Comparison of ENCODE assay signal across 32 cellular contexts in the genomic region with DNA sequence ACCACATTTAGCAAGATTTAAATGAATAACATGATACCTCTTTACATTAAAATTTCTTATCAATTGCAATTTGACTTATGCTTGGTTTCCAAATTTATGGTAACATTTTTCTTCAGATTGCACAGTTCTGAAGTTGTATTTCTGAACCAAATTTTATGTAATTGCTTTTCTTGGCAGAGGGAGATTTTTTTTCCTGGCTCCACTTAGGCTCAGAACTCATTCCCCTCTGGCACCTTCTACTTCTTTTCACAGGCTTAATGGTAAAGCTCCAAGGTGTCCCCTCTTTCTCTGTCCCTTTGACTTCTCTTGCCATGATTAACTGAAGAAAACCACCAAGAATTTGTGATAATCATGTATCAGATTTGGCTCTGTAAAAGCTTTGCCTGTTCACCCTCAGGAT.
"Had no signal": no experiment of that assay in that cellular context is flagged by ENCODE, and none has a peak within 500 bp of the region (broad histone marks: within the 10 kb centered on the region; RNA-seq: fewer than 3 reads in every experiment).

No MANE protein-coding gene starts in this region.

- H3K27ac ChIP-seq: adrenal gland, cardiac muscle cell, lower lobe of right lung, neural progenitor cell, right lobe of liver, skin epidermis, thyroid gland, upper lobe of right lung, VCaP had no signal

- H3K9me3 Mint-ChIP-seq: activated T-helper 1 cell treated with anti-CD3 and anti-CD28 coated beads, Interleukin-12 subunit alpha, Interleukin-12 subunit beta, Interleukin-2, Interleukin-4 antibody, amounts not matched to agents 30 ng/mL and 10 ng/mL and 1 ng/mL, durations not matched to agents 14 hours and 24 hours and 36 hours had no signal

- H3K27me3 ChIP-seq: adrenal gland, ascending aorta, cardiac muscle cell, dorsolateral prefrontal cortex, neural progenitor cell, right lobe of liver, thyroid gland, upper lobe of right lung had no signal

- H3K9ac ChIP-seq: neural progenitor cell had no signal

- H3K4me3 Mint-ChIP-seq: activated CD4-positive, alpha-beta memory T cell treated with anti-CD3 and anti-CD28 coated beads for 36 hours; activated CD4-positive, alpha-beta T cell treated with anti-CD3 and anti-CD28 coated beads, Interleukin-2, amount 10 ng/mL, durations not matched to agents 24 days and 14 days; activated naive CD4-positive, alpha-beta T cell treated with anti-CD3 and anti-CD28 coated beads for 36 hours; activated naive CD8-positive, alpha-beta T cell treated with anti-CD3 and anti-CD28 coated beads for 36 hours; activated T-helper 1 cell treated with anti-CD3 and anti-CD28 coated beads, Interleukin-12 subunit alpha, Interleukin-12 subunit beta, Interleukin-2, Interleukin-4 antibody, amounts not matched to agents 30 ng/mL and 10 ng/mL and 1 ng/mL, durations not matched to agents 14 hours and 24 hours and 36 hours; brain; naive thymus-derived CD8-positive, alpha-beta T cell; neural progenitor cell; stimulated activated naive CD8-positive, alpha-beta T cell treated with anti-CD3 and anti-CD28 coated beads, Interleukin-15, Interleukin-2, amounts not matched to agents 100 ng/mL and 50 ng/mL, for 24 hours; T-helper 1 cell treated with Interleukin-12 subunit alpha and Interleukin-12 subunit beta and Interleukin-4 antibody, amounts not matched to agents 30 μg/mL and 1 μg/mL, for 36 hours had no signal

- ATAC-seq: activated CD4-positive, CD25-positive, alpha-beta regulatory T cell treated with anti-CD3 and anti-CD28 coated beads, Interleukin-2, amount 50 U/mL, for 24 hours; lower lobe of right lung; naive thymus-derived CD8-positive, alpha-beta T cell; right lobe of liver; upper lobe of right lung had no signal

- DNase-seq: activated CD4-positive, alpha-beta memory T cell treated with anti-CD3 and anti-CD28 coated beads for 36 hours; activated CD4-positive, alpha-beta T cell treated with anti-CD3 and anti-CD28 coated beads, Interleukin-2, amount 10 ng/mL, durations not matched to agents 24 days and 14 days; activated CD8-positive, alpha-beta memory T cell treated with anti-CD3 and anti-CD28 coated beads, Interleukin-2, amount 50 U/mL, for 4 hours; activated effector memory CD4-positive, alpha-beta T cell treated with anti-CD3 and anti-CD28 coated beads, Interleukin-2, amount 50 U/mL, for 16 hours; activated naive CD4-positive, alpha-beta T cell treated with anti-CD3 and anti-CD28 coated beads for 36 hours; activated naive CD8-positive, alpha-beta T cell treated with anti-CD3 and anti-CD28 coated beads for 36 hours; activated T-cell treated with anti-CD3 and anti-CD28 coated beads, Interleukin-2, amount 50 U/mL, for 1 hour; adrenal gland; dorsolateral prefrontal cortex; effector memory CD4-positive, alpha-beta T cell; kidney; lower lobe of right lung; mesenchymal stem cell; naive thymus-derived CD8-positive, alpha-beta T cell; right lobe of liver; stimulated activated CD4-positive, alpha-beta T cell treated with anti-CD3 and anti-CD28 coated beads, Interleukin-12 subunit alpha, Interleukin-12 subunit beta, amount 100 ng/mL, for 4 hours; stimulated activated CD4-positive, alpha-beta T cell treated with anti-CD3 and anti-CD28 coated beads, Interleukin-4, amount 100 ng/mL, for 1 hour; substantia nigra; T-helper 9 cell; thyroid gland; upper lobe of right lung had no signal

- H3K36me3 ChIP-seq: adrenal gland, ascending aorta, cardiac muscle cell, lower lobe of right lung, neural progenitor cell, right lobe of liver, thyroid gland, upper lobe of right lung had no signal

- H2AFZ ChIP-seq: neural progenitor cell had no signal

- H3K4me3 ChIP-seq: adrenal gland, ascending aorta, cardiac muscle cell, coronary artery, dorsolateral prefrontal cortex, lower lobe of right lung, neural progenitor cell, right lobe of liver, skin epidermis, thyroid gland, upper lobe of right lung had no signal

- H3K27ac Mint-ChIP-seq: activated CD4-positive, alpha-beta memory T cell treated with anti-CD3 and anti-CD28 coated beads for 36 hours; activated CD4-positive, alpha-beta T cell treated with anti-CD3 and anti-CD28 coated beads, Interleukin-2, amount 10 ng/mL, durations not matched to agents 24 days and 14 days; activated naive CD4-positive, alpha-beta T cell treated with anti-CD3 and anti-CD28 coated beads for 36 hours; activated naive CD8-positive, alpha-beta T cell treated with anti-CD3 and anti-CD28 coated beads for 36 hours; activated T-helper 1 cell treated with anti-CD3 and anti-CD28 coated beads, Interleukin-12 subunit alpha, Interleukin-12 subunit beta, Interleukin-2, Interleukin-4 antibody, amounts not matched to agents 30 ng/mL and 10 ng/mL and 1 ng/mL, durations not matched to agents 14 hours and 24 hours and 36 hours; naive thymus-derived CD8-positive, alpha-beta T cell; neural progenitor cell; stimulated activated naive CD8-positive, alpha-beta T cell treated with anti-CD3 and anti-CD28 coated beads, Interleukin-15, Interleukin-2, amounts not matched to agents 100 ng/mL and 50 ng/mL, for 24 hours; T-helper 1 cell treated with Interleukin-12 subunit alpha and Interleukin-12 subunit beta and Interleukin-4 antibody, amounts not matched to agents 30 μg/mL and 1 μg/mL, for 36 hours had no signal

- H3K4me1 Mint-ChIP-seq: activated CD4-positive, alpha-beta T cell treated with anti-CD3 and anti-CD28 coated beads, Interleukin-2, amount 10 ng/mL, durations not matched to agents 24 days and 14 days; activated naive CD8-positive, alpha-beta T cell treated with anti-CD3 and anti-CD28 coated beads for 36 hours; naive thymus-derived CD8-positive, alpha-beta T cell had no signal

- H3K27me3 Mint-ChIP-seq: activated CD4-positive, alpha-beta memory T cell treated with anti-CD3 and anti-CD28 coated beads for 36 hours; activated CD4-positive, alpha-beta T cell treated with anti-CD3 and anti-CD28 coated beads, Interleukin-2, amount 10 ng/mL, durations not matched to agents 24 days and 14 days; activated naive CD8-positive, alpha-beta T cell treated with anti-CD3 and anti-CD28 coated beads for 36 hours; stimulated activated naive CD8-positive, alpha-beta T cell treated with anti-CD3 and anti-CD28 coated beads, Interleukin-15, Interleukin-2, amounts not matched to agents 100 ng/mL and 50 ng/mL, for 24 hours had no signal

- H3K9me3 ChIP-seq: adrenal gland, ascending aorta, lower lobe of right lung, right lobe of liver, thyroid gland, upper lobe of right lung had no signal

- H3K36me3 Mint-ChIP-seq: activated CD4-positive, alpha-beta memory T cell treated with anti-CD3 and anti-CD28 coated beads for 36 hours; activated naive CD8-positive, alpha-beta T cell treated with anti-CD3 and anti-CD28 coated beads for 36 hours; brain; naive thymus-derived CD8-positive, alpha-beta T cell had no signal

- H3K4me1 ChIP-seq: adrenal gland, lower lobe of right lung, neural progenitor cell, right lobe of liver, thyroid gland, upper lobe of right lung had no signal

- H3K4me2 ChIP-seq: neural progenitor cell had no signal
